ENCODE assay signal across 7 cellular contexts in the genomic region with DNA sequence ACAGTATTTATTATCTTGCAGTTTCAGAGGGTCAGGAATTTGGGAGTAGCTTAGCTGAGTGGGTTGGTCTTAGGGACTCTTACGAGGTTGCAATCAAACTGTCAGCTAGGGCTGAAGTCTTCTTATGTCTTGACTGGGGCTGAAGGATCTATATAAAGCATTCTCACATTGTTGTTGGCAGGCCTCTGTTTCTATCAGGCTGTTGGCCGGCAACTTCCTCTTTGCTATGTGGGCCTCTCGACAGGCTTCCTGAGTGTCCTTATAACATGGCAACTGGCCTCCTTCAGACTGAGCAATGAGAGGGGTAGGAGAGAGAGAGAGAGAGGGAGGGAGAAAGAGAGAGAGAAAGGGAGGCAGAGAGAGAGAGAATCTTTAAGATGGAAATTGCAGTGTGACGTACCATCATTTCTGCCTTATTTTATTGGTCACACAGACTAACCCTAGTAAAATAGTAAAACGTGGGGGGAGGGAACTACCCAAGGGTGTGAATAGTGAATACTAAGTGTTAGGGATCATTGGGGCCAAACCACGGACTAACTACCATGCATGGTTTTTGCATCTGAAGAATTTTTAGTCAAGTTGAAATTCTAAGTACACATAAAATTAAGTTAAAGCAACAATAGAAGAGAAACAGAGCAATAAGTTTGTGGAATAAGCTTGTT. TPM values are rescaled to one million over a fixed set of nuclear protein-coding genes. Genes with fewer than 3 reads are reported as not detected.
DNase-seq lines count a peak whose midpoint lies in the region; ATAC-seq and TF ChIP-seq lines count a peak whose summit lies in the region.

No MANE protein-coding gene starts in this region.

- H3K4me3 ChIP-seq in left ventricle myocardium inferior (peak overlapping the region; percentile 9), uterus (no peak overlapping the region)

- H3K36me3 ChIP-seq in left ventricle myocardium inferior (no peaks in the 10 kb centered on the region), uterus (no peaks in the 10 kb centered on the region)

- DNase-seq in MV-4-11 (lab: John Stamatoyannopoulos, UW) = peak; percentile 98
- DNase-seq in left ventricle myocardium inferior = peak; percentile 31
- peak; percentile 25 to 34 for DNase-seq in uterus
- DNase-seq in stimulated activated naive CD4-positive, alpha-beta T cell (lab: John Stamatoyannopoulos, UW) = no peak
- no peak for DNase-seq in GOT3 (lab: John Stamatoyannopoulos, UW)
- no peak for DNase-seq in NCI-H1417 treated with DMSO at 0.1 percent for 48 hours (lab: John Stamatoyannopoulos, UW)

- H3K27me3 ChIP-seq in left ventricle myocardium inferior (ENCODE audit: low read depth) (no peaks in the 10 kb centered on the region), uterus (no peaks in the 10 kb centered on the region)

- TF ChIP-seq CTCF in left ventricle myocardium inferior (IDR thresholded peaks at IDR 0.05; ENCODE audit: borderline replicate concordance) (no peak), uterus (IDR thresholded peaks at IDR 0.05) (no peak)

- H3K27ac ChIP-seq in left ventricle myocardium inferior (replicated peaks) (peak overlapping the region; percentile 70), uterus (peak overlapping the region; percentile 72 to 73)

- intact Hi-C loops in left ventricle myocardium inferior (cut with micrococcal nuclease) (no loop called here), uterus (cut with DNase I; ENCODE audit: low total_unique reads) (no loop called here)

- H3K4me1 ChIP-seq in left ventricle myocardium inferior (peaks cover 76% of the 10 kb centered on the region), uterus (no peaks in the 10 kb centered on the region)

- H3K9me3 ChIP-seq in left ventricle myocardium inferior (replicated peaks) = no peaks in the 10 kb centered on the region
- H3K9me3 ChIP-seq in uterus = no peaks in the 10 kb centered on the region

- ATAC-seq in GM21619 (IDR thresholded peaks at IDR 0.05; ENCODE audit: unreplicated experiment) = peak; percentile 85

- no peak for TF ChIP-seq POLR2A in uterus (IDR thresholded peaks at IDR 0.05)

RNA-seq across cellular contexts. Expression of gene FGF7, which starts 16.1 kb away (rescaled TPM):
- 34.1 TPM for total RNA-seq in left ventricle myocardium inferior
- total RNA-seq in uterus = 100 to 1,000 TPM in 2 of 4 donors, 10 to 100 TPM in 2; 57.6 to 137 (median 102) TPM

Comparison
In these comparisons a context has a peak if more than half of its experiments do, and no peak if none do; other contexts are left out.
1. DNase-seq: peak in MV-4-11 (single experiment), left ventricle myocardium inferior (single experiment) and uterus (2 of 2); none in stimulated activated naive CD4-positive, alpha-beta T cell (0 of 6), GOT3 (single experiment) and NCI-H1417 treated with DMSO at 0.1 percent for 48 hours (single experiment).